In the genomic region with DNA sequence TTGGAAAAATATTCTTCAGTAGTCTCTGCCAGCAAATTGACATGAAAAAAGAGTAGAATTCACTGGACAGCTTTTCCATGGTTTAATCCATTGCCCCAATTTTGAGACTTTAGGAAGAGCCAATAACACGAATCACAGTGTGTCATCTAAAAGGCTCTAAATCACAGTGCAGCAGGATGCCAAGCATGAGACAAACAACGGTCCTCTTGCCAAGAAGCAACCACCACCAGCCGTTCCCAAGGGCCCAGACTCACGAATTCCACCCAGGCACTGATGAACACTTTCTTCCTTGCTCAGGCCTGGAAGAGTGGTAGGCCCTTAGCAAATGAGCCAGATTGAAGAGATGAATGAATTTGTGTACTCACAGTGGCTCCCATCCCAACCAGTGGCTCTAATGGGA, we compare ENCODE assay signal across 22 cellular contexts. TPM values are rescaled to one million over a fixed set of nuclear protein-coding genes. Genes with fewer than 3 reads are reported as not detected.
"Had no signal": no experiment of that assay in that cellular context is flagged by ENCODE, and none has a peak within 500 bp of the region (broad histone marks: within the 10 kb centered on the region; RNA-seq: fewer than 3 reads in every experiment).

No MANE protein-coding gene starts in this region.

- H3K4me1 ChIP-seq: esophagus squamous epithelium, foreskin keratinocyte, heart left ventricle, parathyroid adenoma, uterus had no signal

- H3K27ac ChIP-seq: epithelial cell of prostate, esophagus squamous epithelium, foreskin keratinocyte, heart left ventricle, parathyroid adenoma, uterus had no signal

- H3K36me3 ChIP-seq: esophagus squamous epithelium, heart left ventricle, uterus had no signal

- H3K27me3 ChIP-seq: foreskin keratinocyte, uterus had no signal

- H3K4me3 ChIP-seq: esophagus squamous epithelium, heart left ventricle, uterus had no signal

- DNase-seq: activated CD4-positive, alpha-beta T cell treated with anti-CD3 and anti-CD28 coated beads for 48 hours; activated CD4-positive, alpha-beta T cell treated with anti-CD3 and anti-CD28 coated beads, Interleukin-2, amount 50 U/mL, for 48 hours; activated CD4-positive, CD25-positive, alpha-beta regulatory T cell; activated CD8-positive, alpha-beta memory T cell treated with anti-CD3 and anti-CD28 coated beads for 24 hours; activated effector memory CD4-positive, alpha-beta T cell treated with Interleukin-2 at 50 U/mL for 16 hours; activated naive CD4-positive, alpha-beta T cell treated with Interleukin-2 at 50 U/mL for 16 hours; anterior cingulate cortex; dermis blood vessel endothelial cell; effector CD4-positive, alpha-beta T cell; esophagus squamous epithelium; foreskin keratinocyte; heart left ventricle; naive thymus-derived CD8-positive, alpha-beta T cell; nucleus accumbens; right cardiac atrium; stimulated activated CD4-positive, alpha-beta T cell treated with anti-CD3 and anti-CD28 coated beads, Interleukin-4, amount 100 ng/mL, for 1 hour; stimulated activated naive CD8-positive, alpha-beta T cell treated with anti-CD3 and anti-CD28 coated beads, Interleukin-15, Interleukin-2, amounts not matched to agents 100 U/mL and 50 U/mL, for 24 hours; uterus had no signal

- ATAC-seq: foreskin keratinocyte; heart left ventricle; naive thymus-derived CD8-positive, alpha-beta T cell; right cardiac atrium; stimulated activated naive CD8-positive, alpha-beta T cell treated with anti-CD3 and anti-CD28 coated beads, Interleukin-15, Interleukin-2, amounts not matched to agents 100 U/mL and 50 U/mL, for 24 hours had no signal

- H3K9me3 ChIP-seq: uterus had no signal

RNA-seq across cellular contexts. Expression of gene IRX4, which starts 18.4 kb away (rescaled TPM):
- total RNA-seq: dermis blood vessel endothelial cell; naive thymus-derived CD8-positive, alpha-beta T cell; pulmonary artery endothelial cell; T-helper 1 cell treated with Interleukin-12 subunit alpha and Interleukin-12 subunit beta and Interleukin-4 antibody, amounts not matched to agents 30 ng/mL and 1 ng/mL, for 36 hours; uterus had no signal
